Comparison of ENCODE assay signal across 1 cellular context in the genomic region with DNA sequence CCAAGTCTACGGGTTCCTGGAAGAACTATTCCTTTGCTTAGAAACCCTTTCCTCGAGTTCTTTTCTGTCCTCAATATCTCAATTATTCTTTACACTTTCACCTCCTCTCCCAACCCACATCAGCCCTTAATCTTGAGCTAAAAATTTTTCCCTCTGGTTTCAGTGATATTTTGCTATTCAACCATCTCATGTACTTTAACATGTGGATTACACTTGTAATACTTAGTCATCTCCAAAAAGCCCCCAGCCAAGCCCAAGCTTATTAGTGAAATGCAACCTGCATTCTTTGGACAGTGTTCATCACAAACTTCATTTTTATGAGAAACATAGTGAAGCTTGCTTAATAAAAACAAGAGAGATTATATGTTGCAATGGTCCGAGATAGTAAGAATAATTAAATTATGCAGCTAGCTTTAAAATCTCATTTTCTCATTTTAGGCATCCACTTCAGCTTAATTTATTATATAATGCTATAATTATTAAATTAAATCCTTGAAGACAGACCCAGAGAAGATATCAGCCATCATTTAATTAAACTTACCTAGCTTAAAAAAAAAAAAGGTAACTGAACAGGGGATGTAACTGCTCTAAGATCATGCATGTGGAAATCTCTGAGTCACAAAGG.
TF ChIP-seq lines count a peak whose summit lies in the region.

No MANE protein-coding gene starts in this region.

TF ChIP-seq in IMR-90, 13 proteins besides CTCF, POLR2A, EP300 and RAD21:
- TF ChIP-seq MAZ (IDR thresholded peaks at IDR 0.05; ENCODE audit: borderline replicate concordance, low read depth, low read length) (no peak), CEBPB (IDR thresholded peaks at IDR 0.05; ENCODE audit: low read depth, low read length) (peak; percentile 57), FOS (IDR thresholded peaks at IDR 0.05; ENCODE audit: low read depth, low read length) (peak; percentile 34; the same call in 1 of the 2 replicates)
